In genomic region chr9:125407432-125407973, GRCh38 we compare ENCODE assay signal across 7 cellular contexts.
DNase-seq lines count a peak whose midpoint lies in the region; ATAC-seq and TF ChIP-seq lines count a peak whose summit lies in the region.

No MANE protein-coding gene starts in this region.

- H3K27ac ChIP-seq in VCaP (peak overlapping the region; percentile 80; the same call in 1 of the 2 replicates), right atrium auricular region (no peak overlapping the region), subcutaneous abdominal adipose tissue (ENCODE audit: low read depth, low read length) (no peak overlapping the region)

- H3K4me3 ChIP-seq in HAP-1 (peak overlapping the region; percentile 46), right atrium auricular region (peak overlapping the region; percentile 42 to 67), subcutaneous abdominal adipose tissue (ENCODE audit: low read depth in 1 of 5, low read length in 5 of 5) (peak overlapping the region in 4 of 5 donors; percentile 62 to 75 (median 70))

- H3K9ac ChIP-seq in subcutaneous abdominal adipose tissue (ENCODE audit: low read length in 5 of 5), result peak overlapping the region in 4 of 5 donors; percentile 16 to 71 (median 65)

- in situ Hi-C loops in HAP-1 (cut with MboI; ENCODE audit: low sequenced_read_pairs), result loop anchor here (5.0 to 10.0 kb wide), 3 partner anchors 825 to 1067 kb away; no protein-coding TSS in a partner anchor

- H3K27me3 ChIP-seq in HAP-1 (ENCODE audit: low read depth), result no peaks in the 10 kb centered on the region
- H3K27me3 ChIP-seq in right atrium auricular region, result no peaks in the 10 kb centered on the region
- peaks cover 0 to 20% (median 8%) of the 10 kb centered on the region in 5 donors for H3K27me3 ChIP-seq in subcutaneous abdominal adipose tissue (ENCODE audit: control insufficient read depth in 5 of 5, insufficient read depth in 4 of 5, low read length in 5 of 5)

- DNase-seq in HAP-1 (ENCODE audit: low spot score in 2 of 2) (no peak), right atrium auricular region (ENCODE audit: low spot score) (no peak), NCI-H1105 treated with DMSO at 0.1 percent for 48 hours (lab: John Stamatoyannopoulos, UW) (no peak), HuH-7 (ENCODE audit: low spot score) (no peak)

- ATAC-seq in GM18907 (IDR thresholded peaks at IDR 0.05; ENCODE audit: unreplicated experiment), result no peak

- H3K4me1 ChIP-seq in HAP-1 (peaks cover 5% of the 10 kb centered on the region; the same call in 1 of the 2 replicates), right atrium auricular region (peaks cover 0 to 13% of the 10 kb centered on the region in 2 donors), subcutaneous abdominal adipose tissue (ENCODE audit: control insufficient read depth in 5 of 5, insufficient read depth in 5 of 5, low read length in 5 of 5) (peaks cover 0 to 19% (median 9%) of the 10 kb centered on the region in 5 donors)

- no peak for TF ChIP-seq CTCF in VCaP (conservative IDR thresholded peaks at IDR 0.05)
- TF ChIP-seq CTCF in right atrium auricular region (IDR thresholded peaks at IDR 0.05), result no peak

- H3K9me3 ChIP-seq in HAP-1 (no peaks in the 10 kb centered on the region), right atrium auricular region (no peaks in the 10 kb centered on the region), subcutaneous abdominal adipose tissue (ENCODE audit: control insufficient read depth in 5 of 5, low read length in 5 of 5) (no peaks in the 10 kb centered on the region)

- H3K36me3 ChIP-seq in HAP-1 (replicated peaks) (no peaks in the 10 kb centered on the region), right atrium auricular region (no peaks in the 10 kb centered on the region), subcutaneous abdominal adipose tissue (ENCODE audit: control insufficient read depth in 5 of 5, insufficient read depth in 5 of 5, low read length in 5 of 5) (no peaks in the 10 kb centered on the region)
